Comparison of ENCODE assay signal across 21 cellular contexts in the genomic region with DNA sequence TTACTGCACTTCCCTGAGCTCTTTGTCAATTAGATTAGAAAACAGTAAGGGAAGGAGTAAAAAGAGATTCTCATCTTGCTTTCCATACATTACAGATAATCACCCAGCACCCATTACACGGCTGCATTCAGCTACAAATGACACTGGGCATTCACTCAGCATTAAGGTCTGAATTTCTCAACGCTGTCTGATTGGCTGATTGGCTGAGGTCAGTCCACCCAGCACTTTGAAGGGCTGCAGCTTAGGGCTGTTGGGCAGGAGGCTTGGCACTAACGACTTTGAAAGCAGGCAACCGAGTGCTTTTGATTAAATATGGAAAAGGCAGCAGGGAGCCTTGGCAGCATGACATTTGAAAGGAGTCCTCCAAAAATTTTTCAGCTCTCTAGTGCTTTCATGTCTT.
"Had no signal": no experiment of that assay in that cellular context is flagged by ENCODE, and none has a peak within 500 bp of the region (broad histone marks: within the 10 kb centered on the region; RNA-seq: fewer than 3 reads in every experiment).

No MANE protein-coding gene starts in this region.

- H3K4me1 ChIP-seq: adrenal gland, breast epithelium had no signal

- H3K9me3 Mint-ChIP-seq: activated naive CD8-positive, alpha-beta T cell treated with anti-CD3 and anti-CD28 coated beads, Interleukin-2, amount 10 ng/mL, durations not matched to agents 7 days and 5 days had no signal

- H3K27ac ChIP-seq: adrenal gland, breast epithelium had no signal

- H3K4me3 Mint-ChIP-seq: activated CD8-positive, alpha-beta T cell treated with anti-CD3 and anti-CD28 coated beads, Interleukin-2, amount 10 ng/mL, durations not matched to agents 7 days and 5 days; activated naive CD8-positive, alpha-beta T cell treated with anti-CD3 and anti-CD28 coated beads, Interleukin-2, amount 10 ng/mL, durations not matched to agents 7 days and 5 days; IgD-negative memory B cell; T-helper 17 cell; WTC11 had no signal

- DNase-seq: activated CD4-positive, alpha-beta T cell treated with anti-CD3 and anti-CD28 coated beads for 48 hours; activated CD4-positive, alpha-beta T cell treated with anti-CD3 and anti-CD28 coated beads, Interleukin-2, amount 50 U/mL, for 4 hours; activated CD4-positive, CD25-positive, alpha-beta regulatory T cell treated with anti-CD3 and anti-CD28 coated beads, Interleukin-2, amount 50 U/mL, for 72 hours; activated CD8-positive, alpha-beta memory T cell treated with anti-CD3 and anti-CD28 coated beads, Interleukin-2, amount 50 U/mL, for 48 hours; activated CD8-positive, alpha-beta T cell treated with anti-CD3 and anti-CD28 coated beads, Interleukin-2, amount 10 ng/mL, durations not matched to agents 7 days and 5 days; activated naive CD4-positive, alpha-beta T cell treated with anti-CD3 and anti-CD28 coated beads, Interleukin-2, amount 50 U/mL, for 16 hours; activated naive CD8-positive, alpha-beta T cell treated with anti-CD3 and anti-CD28 coated beads, Interleukin-2, amount 10 ng/mL, durations not matched to agents 7 days and 5 days; activated T-cell treated with anti-CD3 and anti-CD28 coated beads, Interleukin-2, amount 50 U/mL, for 1 hour; adrenal gland; anterior cingulate cortex; caudate nucleus; KG1; NCI-H1105; NCI-H1694; NCI-H2029; NCI-H526 treated with DMSO at 0.1 percent for 48 hours; T-helper 17 cell; T-helper 9 cell had no signal

- H3K27me3 Mint-ChIP-seq: activated naive CD8-positive, alpha-beta T cell treated with anti-CD3 and anti-CD28 coated beads, Interleukin-2, amount 10 ng/mL, durations not matched to agents 7 days and 5 days; IgD-negative memory B cell; T-helper 17 cell had no signal

- H3K27me3 ChIP-seq: breast epithelium had no signal

- H3K4me1 Mint-ChIP-seq: activated naive CD8-positive, alpha-beta T cell treated with anti-CD3 and anti-CD28 coated beads, Interleukin-2, amount 10 ng/mL, durations not matched to agents 7 days and 5 days; IgD-negative memory B cell; T-helper 17 cell; WTC11 had no signal

- H3K9me3 ChIP-seq: adrenal gland had no signal

- H3K27ac Mint-ChIP-seq: activated CD8-positive, alpha-beta T cell treated with anti-CD3 and anti-CD28 coated beads, Interleukin-2, amount 10 ng/mL, durations not matched to agents 7 days and 5 days; activated naive CD8-positive, alpha-beta T cell treated with anti-CD3 and anti-CD28 coated beads, Interleukin-2, amount 10 ng/mL, durations not matched to agents 7 days and 5 days; IgD-negative memory B cell; T-helper 17 cell; WTC11 had no signal

- H3K36me3 Mint-ChIP-seq: activated naive CD8-positive, alpha-beta T cell treated with anti-CD3 and anti-CD28 coated beads, Interleukin-2, amount 10 ng/mL, durations not matched to agents 7 days and 5 days; IgD-negative memory B cell had no signal

- H3K36me3 ChIP-seq: adrenal gland, breast epithelium had no signal

- H3K4me3 ChIP-seq: adrenal gland, breast epithelium had no signal
